Comparison of ENCODE assay signal across 18 cellular contexts in the genomic region with DNA sequence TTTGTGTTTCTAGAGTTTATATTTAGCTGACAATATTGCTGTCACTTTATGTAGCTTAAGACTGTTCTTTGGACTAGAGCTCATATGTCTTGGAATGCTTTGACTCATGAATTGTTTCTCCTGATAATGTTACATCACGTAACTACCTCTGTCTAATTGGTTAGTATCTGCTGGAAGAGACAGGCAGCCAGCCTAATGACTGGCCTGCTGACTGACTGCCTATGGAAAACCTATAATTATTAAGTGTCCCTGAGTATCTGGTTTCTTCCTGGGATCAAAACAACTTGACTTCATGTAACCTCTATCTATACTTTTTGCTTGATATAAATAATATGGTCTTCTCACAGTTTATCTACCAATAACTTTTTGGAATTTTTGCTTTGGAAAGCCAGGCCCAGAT. TPM values are rescaled to one million over a fixed set of nuclear protein-coding genes. Genes with fewer than 3 reads are reported as not detected.
DNase-seq lines count a peak whose midpoint lies in the region; FAIRE-seq and TF ChIP-seq lines count a peak whose summit lies in the region.
"Had no signal": no experiment of that assay in that cellular context is flagged by ENCODE, and none has a peak within 500 bp of the region (broad histone marks: within the 10 kb centered on the region; RNA-seq: fewer than 3 reads in every experiment).

No MANE protein-coding gene starts in this region.

- DNase-seq in EH (ENCODE audit: low read depth) (peak; percentile 73), NCI-H2227 treated with DMSO at 0.1 percent for 48 hours (lab: John Stamatoyannopoulos, UW) (peak; percentile 77), bronchial epithelial cell (ENCODE audit: low read depth) (peak; percentile 81), left kidney (ENCODE audit: low read depth, low spot score) (peak; percentile 45), superior temporal gyrus (ENCODE audit: extremely low spot score) (no peak), retina (no peak), H4 (ENCODE audit: low spot score) (no peak), colonic mucosa (no peak)
- DNase-seq: activated CD4-positive, alpha-beta memory T cell treated with anti-CD3 and anti-CD28 coated beads, Interleukin-2, amount 10 ng/mL, durations not matched to agents 7 days and 5 days; activated T-cell treated with anti-CD3 and anti-CD28 coated beads, Interleukin-2, amount 50 U/mL, for 48 hours; Karpas-422; NCI-H1930; NCI-H524 treated with DMSO at 0.1 percent for 48 hours; pancreas; stomach; SW 1271; uterus had no signal

- H3K27me3 ChIP-seq in bronchial epithelial cell (ENCODE audit: control insufficient read depth, insufficient read depth, low read length): no peaks in the 10 kb centered on the region
- H3K27me3 ChIP-seq in colonic mucosa: no peaks in the 10 kb centered on the region
- H3K27me3 ChIP-seq: pancreas, stomach, uterus had no signal

- no peaks in the 10 kb centered on the region for H3K4me1 ChIP-seq in colonic mucosa
- H3K4me1 ChIP-seq: stomach, uterus had no signal

- H3K9ac ChIP-seq in colonic mucosa (ENCODE audit: low read depth in 2 of 2, low read length in 2 of 2): no peak overlapping the region

- TF ChIP-seq CTCF in bronchial epithelial cell (IDR thresholded peaks at IDR 0.05; ENCODE audit: insufficient read depth, low read length, severe bottlenecking) (no peak), colonic mucosa (IDR thresholded peaks at IDR 0.05) (no peak)

- no peak for FAIRE-seq in bronchial epithelial cell (lab: Jason Lieb, UNC)
- FAIRE-seq: GM12891, pancreas had no signal

- H3K4me3 ChIP-seq in bronchial epithelial cell (ENCODE audit: low read depth, low read length) (no peak overlapping the region), colonic mucosa (no peak overlapping the region)
- H3K4me3 ChIP-seq: pancreas, stomach, uterus had no signal

- no peaks in the 10 kb centered on the region for H3K9me3 ChIP-seq in colonic mucosa
- H3K9me3 ChIP-seq: pancreas, stomach, uterus had no signal

- H3K27ac ChIP-seq in colonic mucosa: no peak overlapping the region
- H3K27ac ChIP-seq: pancreas, stomach, uterus had no signal

- intact Hi-C loops in colonic mucosa (cut with DNase I): no loop called here

- H3K36me3 ChIP-seq in bronchial epithelial cell (ENCODE audit: control insufficient read depth, insufficient read depth, low read length) (no peaks in the 10 kb centered on the region), colonic mucosa (no peaks in the 10 kb centered on the region)
- H3K36me3 ChIP-seq: pancreas, stomach, uterus had no signal

RNA-seq across cellular contexts. Expression of a gene that starts 9.4 kb away (rescaled TPM):
- total RNA-seq in bronchial epithelial cell (0.53 and 2.7 TPM in 2 replicates), colonic mucosa (1 to 10 TPM; 2.1 to 3.0 TPM)
- total RNA-seq in H4 (2014; rRNA removed; shearing (Covaris generic)): 6.4 and 16.6 TPM in 2 replicates
- total RNA-seq: activated CD4-positive, alpha-beta memory T cell treated with anti-CD3 and anti-CD28 coated beads, Interleukin-2, amount 10 ng/mL, durations not matched to agents 7 days and 5 days had no signal

Comparison
In these comparisons a context has a peak if more than half of its experiments do, and no peak if none do; other contexts are left out.
1. DNase-seq: peak in EH (single experiment), NCI-H2227 treated with DMSO at 0.1 percent for 48 hours (single experiment), bronchial epithelial cell (single experiment) and left kidney (single experiment); none in superior temporal gyrus (single experiment), retina (single experiment), H4 (single experiment) and colonic mucosa (single experiment).